In the genomic region with DNA sequence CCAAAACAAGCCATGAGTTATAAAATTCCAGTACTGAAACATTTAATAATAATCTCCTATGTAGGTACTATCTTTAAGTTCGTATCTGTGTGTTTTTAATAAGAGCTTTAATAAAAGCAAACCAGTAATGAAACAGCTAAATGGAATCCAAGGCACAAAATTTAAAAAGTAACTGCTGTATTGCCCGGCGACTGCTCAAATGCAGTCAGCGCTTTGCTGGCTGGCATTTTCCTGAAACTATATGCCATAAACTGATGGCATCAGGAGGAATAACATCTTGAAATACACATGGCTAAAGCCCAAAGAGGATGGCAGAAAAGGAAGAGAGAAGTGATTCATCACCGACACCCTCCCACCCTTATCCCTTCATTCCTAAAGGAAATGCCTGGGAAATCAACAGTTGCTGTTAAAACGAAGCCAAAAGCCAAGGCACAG, we compare ENCODE assay signal across 11 cellular contexts.
A peak's percentile ranks its signal among the peaks of the same experiment; 100 is the strongest.
DNase-seq lines count a peak whose midpoint lies in the region; ATAC-seq and TF ChIP-seq lines count a peak whose summit lies in the region.
"Had no signal": no experiment of that assay in that cellular context is flagged by ENCODE, and none has a peak within 500 bp of the region (broad histone marks: within the 10 kb centered on the region; RNA-seq: fewer than 3 reads in every experiment).

No MANE protein-coding gene starts in this region.

- H3K23ac ChIP-seq in mesenchymal stem cell (ENCODE audit: low read length in 2 of 2), result no peak overlapping the region

- DNase-seq in heart right ventricle (no peak), cardiac septum (ENCODE audit: low spot score) (no peak), MCF 10A (ENCODE audit: unreplicated experiment) (peak; percentile 28), mesenchymal stem cell (peak; percentile 76), upper lobe of right lung (no peak), ovary (no peak)
- no peak for DNase-seq in stimulated activated CD8-positive, alpha-beta memory T cell treated with anti-CD3 and anti-CD28 coated beads, Interleukin-4, amount 100 ng/mL, for 48 hours
- DNase-seq in activated naive CD4-positive, alpha-beta T cell (lab: John Stamatoyannopoulos, UW), result no peak
- DNase-seq: NCI-H524 treated with DMSO at 0.1 percent for 48 hours, nucleus accumbens, WERI-Rb-1 had no signal

- H3K4me1 Mint-ChIP-seq in MCF 10A (ENCODE audit: insufficient read depth, unreplicated experiment), result peaks cover 17% of the 10 kb centered on the region

- peak overlapping the region; percentile 15 to 92 for H2BK12ac ChIP-seq in mesenchymal stem cell (ENCODE audit: low read length in 2 of 2)

- peaks cover 0 to 54% (median 19%) of the 10 kb centered on the region in 9 donors for H3K4me1 ChIP-seq in heart right ventricle
- H3K4me1 ChIP-seq in mesenchymal stem cell (ENCODE audit: control insufficient read depth, insufficient read depth, low read depth, low read length), result peaks cover 7% of the 10 kb centered on the region
- peaks cover 15% of the 10 kb centered on the region for H3K4me1 ChIP-seq in upper lobe of right lung
- peaks cover 17% of the 10 kb centered on the region for H3K4me1 ChIP-seq in ovary (ENCODE audit: insufficient read depth)

- peak overlapping the region; percentile 6 to 14 for H3K18ac ChIP-seq in mesenchymal stem cell (ENCODE audit: low read depth in 1 of 2, low read length in 2 of 2)

- H4K8ac ChIP-seq in mesenchymal stem cell (ENCODE audit: low read length), result no peak overlapping the region

- 48 to 64% methylated on average over 6 of the region's 6 CpGs for WGBS in heart right ventricle, 2 donors
- WGBS in mesenchymal stem cell, result 85% methylated on average over 3 of the region's 6 CpGs
- 12 to 18% (median 13%) methylated on average over 6 of the region's 6 CpGs for WGBS in ovary, 3 donors

- H2BK5ac ChIP-seq in mesenchymal stem cell (ENCODE audit: low read depth, low read length, poor library complexity, severe bottlenecking), result no peak overlapping the region

- H3K36me3 ChIP-seq in heart right ventricle (no peaks in the 10 kb centered on the region), mesenchymal stem cell (ENCODE audit: control insufficient read depth in 1 of 2, insufficient read depth in 2 of 2, low read depth in 1 of 2, low read length in 2 of 2) (no peaks in the 10 kb centered on the region), upper lobe of right lung (no peaks in the 10 kb centered on the region), ovary (no peaks in the 10 kb centered on the region)
- H3K36me3 ChIP-seq: WERI-Rb-1 had no signal

- no peaks in the 10 kb centered on the region for H3K79me1 ChIP-seq in mesenchymal stem cell (replicated peaks; ENCODE audit: low read length, poor library complexity, severe bottlenecking)

- H3K9ac ChIP-seq in mesenchymal stem cell (ENCODE audit: low read length), result peak overlapping the region; percentile 73

- no peak overlapping the region for H4K91ac ChIP-seq in mesenchymal stem cell (ENCODE audit: low read length)

- H2AFZ ChIP-seq in mesenchymal stem cell (ENCODE audit: low read depth, low read length), result no peak overlapping the region

- TF ChIP-seq EP300 in ovary (IDR thresholded peaks at IDR 0.05), result no peak

- no peak overlapping the region for H2BK120ac ChIP-seq in mesenchymal stem cell (ENCODE audit: low read depth, low read length)

- H3K4me2 ChIP-seq in mesenchymal stem cell (ENCODE audit: low read length, poor library complexity, severe bottlenecking), result no peak overlapping the region

- CTCF ChIA-PET in MCF 10A (lab: Yijun Ruan, JAX), result no interaction called here

- POLR2A ChIA-PET in MCF 10A (lab: Yijun Ruan, JAX), result interaction anchor here (1.0 kb wide), 1 partner anchor 66 kb away, joined by 5 read pairs; no protein-coding TSS in a partner anchor

- no TSS peak for BruUV-seq in MCF 10A (replicated peaks; lab: Mats Ljungman, UMichigan)

- no peak overlapping the region for H2BK15ac ChIP-seq in mesenchymal stem cell (ENCODE audit: low read depth, poor library complexity, severe bottlenecking)

- H3K9me3 ChIP-seq in heart right ventricle (peaks cover 0 to 7% (median 0%) of the 10 kb centered on the region in 11 donors), mesenchymal stem cell (ENCODE audit: control insufficient read depth, low read length) (peaks cover 5% of the 10 kb centered on the region), upper lobe of right lung (no peaks in the 10 kb centered on the region), ovary (no peaks in the 10 kb centered on the region)

- H3K27me3 Mint-ChIP-seq in MCF 10A (ENCODE audit: insufficient read depth, unreplicated experiment), result no peaks in the 10 kb centered on the region

- H3K4me3 Mint-ChIP-seq in MCF 10A (ENCODE audit: unreplicated experiment), result no peak overlapping the region

- TF ChIP-seq POLR2A in ovary (IDR thresholded peaks at IDR 0.05), result no peak

- H2AK5ac ChIP-seq in mesenchymal stem cell (ENCODE audit: low read length, severe bottlenecking), result no peak overlapping the region

- intact Hi-C loops in heart right ventricle (cut with DNase I) (loop anchor here in 3 of 10 donors (1.0 to 10.0 kb wide), 4 partner anchors 33 to 228 kb away; a partner anchor contains a TSS), cardiac septum (cut with DNase I) (loop anchor here (10.0 kb wide), 1 partner anchor 152 kb away; no protein-coding TSS in a partner anchor), MCF 10A (cut with micrococcal nuclease) (no loop called here), upper lobe of right lung (cut with DNase I) (no loop called here), ovary (cut with DNase I) (loop anchor here in 1 of 4 donors (5.0 kb wide), 1 partner anchor 231 kb away; a partner anchor contains a TSS)

- H3K4me3 ChIP-seq in heart right ventricle (no peak overlapping the region), mesenchymal stem cell (ENCODE audit: insufficient read depth in 1 of 2, low read depth in 1 of 2, low read length in 2 of 2) (no peak overlapping the region), upper lobe of right lung (no peak overlapping the region), ovary (no peak overlapping the region)

- peak overlapping the region; percentile 6 to 76 for H3K4ac ChIP-seq in mesenchymal stem cell (ENCODE audit: low read depth in 1 of 2, low read length in 2 of 2)

- H3K27ac ChIP-seq in heart right ventricle (peak overlapping the region in 9 of 10 donors; percentile 33 to 81 (median 60)), mesenchymal stem cell (ENCODE audit: low read length, poor library complexity, severe bottlenecking) (no peak overlapping the region), upper lobe of right lung (peak overlapping the region; percentile 58), ovary (peak overlapping the region in 1 of 2 donors; percentile 43)
- H3K27ac ChIP-seq: WERI-Rb-1 had no signal

- no peaks in the 10 kb centered on the region for H3K36me3 Mint-ChIP-seq in MCF 10A (ENCODE audit: insufficient read depth, unreplicated experiment)

- H3K27ac Mint-ChIP-seq in MCF 10A (ENCODE audit: low read depth, unreplicated experiment), result peak overlapping the region; percentile 68

- no peak overlapping the region for H3K14ac ChIP-seq in mesenchymal stem cell (ENCODE audit: low read length in 2 of 2)

- TF ChIP-seq CTCF in heart right ventricle (IDR thresholded peaks at IDR 0.05), result no peak
- TF ChIP-seq CTCF in MCF 10A (IDR thresholded peaks at IDR 0.05; ENCODE audit: unreplicated experiment), result no peak
- TF ChIP-seq CTCF in upper lobe of right lung (IDR thresholded peaks at IDR 0.05), result no peak
- TF ChIP-seq CTCF in ovary (IDR thresholded peaks at IDR 0.05), result no peak

- no peaks in the 10 kb centered on the region for H3K9me3 Mint-ChIP-seq in MCF 10A (ENCODE audit: unreplicated experiment)

- ATAC-seq in heart right ventricle (peak in 4 of 8 donors; percentile 17 to 67 (median 53)), upper lobe of right lung (no peak)

- H3K27me3 ChIP-seq in heart right ventricle (no peaks in the 10 kb centered on the region), mesenchymal stem cell (ENCODE audit: control insufficient read depth in 1 of 2, insufficient read depth in 1 of 2, low read length in 2 of 2) (no peaks in the 10 kb centered on the region), upper lobe of right lung (no peaks in the 10 kb centered on the region), ovary (no peaks in the 10 kb centered on the region)

Comparison
In these comparisons a context has a peak if more than half of its experiments do, and no peak if none do; other contexts are left out.
1. DNase-seq: peak in MCF 10A (single experiment) and mesenchymal stem cell (single experiment); none in heart right ventricle (0 of 2), cardiac septum (single experiment), upper lobe of right lung (single experiment), ovary (0 of 5), stimulated activated CD8-positive, alpha-beta memory T cell treated with anti-CD3 and anti-CD28 coated beads, Interleukin-4, amount 100 ng/mL, for 48 hours (single experiment) and activated naive CD4-positive, alpha-beta T cell (0 of 4).